32 cellular contexts compared by ENCODE assay signal in the genomic region with DNA sequence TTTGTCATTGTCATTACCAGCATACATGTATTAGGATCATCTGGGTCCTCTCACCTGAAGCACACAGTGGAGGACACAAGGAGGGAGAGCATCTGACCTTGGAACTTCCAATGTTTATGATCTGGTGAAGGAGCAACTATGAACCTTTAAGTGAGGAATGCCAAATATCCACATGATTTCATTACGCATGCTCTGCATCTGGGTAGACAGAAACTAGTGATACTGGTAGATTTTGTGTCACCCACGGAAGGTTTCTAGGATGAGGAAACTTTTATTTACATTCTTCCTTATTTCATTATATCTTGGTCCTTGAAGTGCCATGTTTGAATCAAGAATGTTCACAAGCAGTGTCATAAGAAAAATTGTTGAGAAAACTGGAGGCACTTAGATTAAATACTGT. TPM values are rescaled to one million over a fixed set of nuclear protein-coding genes. Genes with fewer than 3 reads are reported as not detected.
"Had no signal": no experiment of that assay in that cellular context is flagged by ENCODE, and none has a peak within 500 bp of the region (broad histone marks: within the 10 kb centered on the region; RNA-seq: fewer than 3 reads in every experiment).

No MANE protein-coding gene starts in this region.

- H3K4me3 ChIP-seq: body of pancreas, colonic mucosa, dorsolateral prefrontal cortex, esophagus muscularis mucosa, gastroesophageal sphincter, heart right ventricle had no signal

- ATAC-seq: activated CD4-positive, alpha-beta T cell treated with anti-CD3 and anti-CD28 coated beads for 36 hours; activated CD8-positive, alpha-beta memory T cell treated with anti-CD3 and anti-CD28 coated beads, Interleukin-2, amount 10 ng/mL, durations not matched to agents 7 days and 5 days; activated CD8-positive, alpha-beta T cell treated with anti-CD3 and anti-CD28 coated beads, Interleukin-2, amount 10 ng/mL, durations not matched to agents 7 days and 5 days; body of pancreas; gastroesophageal sphincter; heart right ventricle had no signal

- DNase-seq: activated CD4-positive, alpha-beta memory T cell treated with anti-CD3 and anti-CD28 coated beads for 36 hours; activated CD4-positive, alpha-beta T cell treated with anti-CD3 and anti-CD28 coated beads for 36 hours; activated CD4-positive, alpha-beta T cell treated with anti-CD3 and anti-CD28 coated beads, Interleukin-2, amount 10 ng/mL, durations not matched to agents 24 days and 14 days; activated CD4-positive, CD25-positive, alpha-beta regulatory T cell; activated CD4-positive, CD25-positive, alpha-beta regulatory T cell treated with anti-CD3 and anti-CD28 coated beads, Interleukin-2, amount 50 U/mL, for 72 hours; activated CD8-positive, alpha-beta memory T cell treated with anti-CD3 and anti-CD28 coated beads, Interleukin-2, amount 10 ng/mL, durations not matched to agents 7 days and 5 days; activated CD8-positive, alpha-beta memory T cell treated with anti-CD3 and anti-CD28 coated beads, Interleukin-2, amount 50 U/mL, for 4 hours; activated CD8-positive, alpha-beta T cell treated with anti-CD3 and anti-CD28 coated beads, Interleukin-2, amount 10 ng/mL, durations not matched to agents 7 days and 5 days; activated effector memory CD4-positive, alpha-beta T cell treated with anti-CD3 and anti-CD28 coated beads, Interleukin-2, amount 50 U/mL, for 16 hours; activated naive CD4-positive, alpha-beta T cell treated with anti-CD3 and anti-CD28 coated beads for 36 hours; activated T-cell treated with anti-CD3 and anti-CD28 coated beads, Interleukin-2, amount 50 U/mL, for 1 hour; activated T-cell treated with anti-CD3 and anti-CD28 coated beads, Interleukin-2, amount 50 U/mL, for 48 hours; amygdala; aorta; body of pancreas; caudate nucleus; colonic mucosa; dorsolateral prefrontal cortex; effector memory CD4-positive, alpha-beta T cell; endodermal cell; foreskin melanocyte; heart right ventricle; T-helper 2 cell had no signal

- H3K27ac ChIP-seq: body of pancreas, colonic mucosa, dorsolateral prefrontal cortex, esophagus muscularis mucosa, gastroesophageal sphincter, heart right ventricle had no signal

- H3K4me1 ChIP-seq: body of pancreas, colonic mucosa, gastroesophageal sphincter had no signal

- H3K27me3 ChIP-seq: body of pancreas, colonic mucosa, dorsolateral prefrontal cortex, esophagus muscularis mucosa, gastroesophageal sphincter, heart right ventricle had no signal

- H3K36me3 ChIP-seq: colonic mucosa had no signal

- H3K9me3 ChIP-seq: body of pancreas, colonic mucosa, esophagus muscularis mucosa, gastroesophageal sphincter, heart right ventricle had no signal

RNA-seq across cellular contexts. Expression of a gene that starts 32.1 kb away (rescaled TPM):
- total RNA-seq: body of pancreas, gastroesophageal sphincter had no signal

RNA-seq across cellular contexts. Expression of a gene that starts 42.9 kb away (rescaled TPM):
- total RNA-seq: activated CD4-positive, alpha-beta memory T cell treated with anti-CD3 and anti-CD28 coated beads for 36 hours; activated CD4-positive, alpha-beta T cell treated with anti-CD3 and anti-CD28 coated beads for 36 hours; activated CD4-positive, alpha-beta T cell treated with anti-CD3 and anti-CD28 coated beads, Interleukin-2, amount 10 ng/mL, durations not matched to agents 24 days and 14 days; activated CD8-positive, alpha-beta memory T cell treated with anti-CD3 and anti-CD28 coated beads for 36 hours; activated CD8-positive, alpha-beta memory T cell treated with anti-CD3 and anti-CD28 coated beads, Interleukin-2, amount 10 ng/mL, durations not matched to agents 7 days and 5 days; activated CD8-positive, alpha-beta T cell treated with anti-CD3 and anti-CD28 coated beads, Interleukin-2, amount 10 ng/mL, durations not matched to agents 7 days and 5 days; activated naive CD4-positive, alpha-beta T cell treated with anti-CD3 and anti-CD28 coated beads for 36 hours; activated T-helper 1 cell treated with anti-CD3 and anti-CD28 coated beads, Interleukin-12 subunit alpha, Interleukin-12 subunit beta, Interleukin-2, Interleukin-4 antibody, amounts not matched to agents 30 ng/mL and 10 ng/mL and 1 ng/mL, durations not matched to agents 14 hours and 24 hours and 36 hours; activated T-helper 2 cell treated with anti-CD3 and anti-CD28 coated beads, Interferon-gamma antibody, Interleukin-2, Interleukin-4, amounts not matched to agents 10 μg/mL and 5 μg/mL and 100 μg/mL, durations not matched to agents 14 hours and 24 hours and 36 hours; chondrocyte; endodermal cell; epithelial cell of proximal tubule; esophagus muscularis mucosa; glomerular endothelial cell; T-helper 1 cell treated with Interleukin-12 subunit alpha and Interleukin-12 subunit beta and Interleukin-4 antibody, amounts not matched to agents 30 ng/mL and 1 ng/mL, for 36 hours had no signal
- polyA plus RNA-seq: aorta, heart right ventricle had no signal

RNA-seq across cellular contexts. Expression of a gene that starts 55.7 kb away (rescaled TPM):
- total RNA-seq: activated CD4-positive, alpha-beta memory T cell treated with anti-CD3 and anti-CD28 coated beads for 36 hours; activated CD4-positive, alpha-beta T cell treated with anti-CD3 and anti-CD28 coated beads for 36 hours; activated CD4-positive, alpha-beta T cell treated with anti-CD3 and anti-CD28 coated beads, Interleukin-2, amount 10 ng/mL, durations not matched to agents 24 days and 14 days; activated CD8-positive, alpha-beta memory T cell treated with anti-CD3 and anti-CD28 coated beads for 36 hours; activated CD8-positive, alpha-beta memory T cell treated with anti-CD3 and anti-CD28 coated beads, Interleukin-2, amount 10 ng/mL, durations not matched to agents 7 days and 5 days; activated CD8-positive, alpha-beta T cell treated with anti-CD3 and anti-CD28 coated beads, Interleukin-2, amount 10 ng/mL, durations not matched to agents 7 days and 5 days; activated naive CD4-positive, alpha-beta T cell treated with anti-CD3 and anti-CD28 coated beads for 36 hours; activated T-helper 1 cell treated with anti-CD3 and anti-CD28 coated beads, Interleukin-12 subunit alpha, Interleukin-12 subunit beta, Interleukin-2, Interleukin-4 antibody, amounts not matched to agents 30 ng/mL and 10 ng/mL and 1 ng/mL, durations not matched to agents 14 hours and 24 hours and 36 hours; activated T-helper 2 cell treated with anti-CD3 and anti-CD28 coated beads, Interferon-gamma antibody, Interleukin-2, Interleukin-4, amounts not matched to agents 10 μg/mL and 5 μg/mL and 100 μg/mL, durations not matched to agents 14 hours and 24 hours and 36 hours; T-helper 1 cell treated with Interleukin-12 subunit alpha and Interleukin-12 subunit beta and Interleukin-4 antibody, amounts not matched to agents 30 ng/mL and 1 ng/mL, for 36 hours had no signal
